ENCODE assay signal across 27 cellular contexts in genomic region chr14:75888933-75889332, GRCh38.
"Had no signal": no experiment of that assay in that cellular context is flagged by ENCODE, and none has a peak within 500 bp of the region (broad histone marks: within the 10 kb centered on the region; RNA-seq: fewer than 3 reads in every experiment).

No MANE protein-coding gene starts in this region.

- H3K27ac Mint-ChIP-seq: dendritic cell treated with granulocyte-macrophage colony-stimulating factor and Interleukin-4, amounts not matched to agents 40 ng/mL and 50 ng/mL, for 4 days; endodermal cell; immature natural killer cell; memory B cell had no signal

- H3K27me3 ChIP-seq: colonic mucosa, esophagus squamous epithelium, gastrocnemius medialis, hepatocyte, left lung had no signal

- H3K36me3 ChIP-seq: colonic mucosa, gastrocnemius medialis, lower lobe of right lung had no signal

- H3K4me3 ChIP-seq: colonic mucosa, esophagus squamous epithelium, gastrocnemius medialis, hepatocyte, left lung, lower lobe of right lung had no signal

- ATAC-seq: effector memory CD8-positive, alpha-beta T cell; esophagus mucosa; gastrocnemius medialis; left lung; lower lobe of right lung had no signal

- H3K4me3 Mint-ChIP-seq: dendritic cell treated with granulocyte-macrophage colony-stimulating factor and Interleukin-4, amounts not matched to agents 40 ng/mL and 50 ng/mL, for 4 days; effector memory CD8-positive, alpha-beta T cell; endodermal cell; immature natural killer cell; memory B cell had no signal

- H3K27ac ChIP-seq: colonic mucosa, epithelial cell of prostate, esophagus squamous epithelium, gastrocnemius medialis, hepatocyte, left lung, lower lobe of right lung had no signal

- H3K27me3 Mint-ChIP-seq: dendritic cell treated with granulocyte-macrophage colony-stimulating factor and Interleukin-4, amounts not matched to agents 40 ng/mL and 50 ng/mL, for 4 days; effector memory CD8-positive, alpha-beta T cell; memory B cell had no signal

- H3K9me3 ChIP-seq: colonic mucosa, esophagus squamous epithelium, gastrocnemius medialis, left lung, lower lobe of right lung had no signal

- H3K9me3 Mint-ChIP-seq: dendritic cell treated with granulocyte-macrophage colony-stimulating factor and Interleukin-4, amounts not matched to agents 40 ng/mL and 50 ng/mL, for 4 days; effector memory CD8-positive, alpha-beta T cell; endodermal cell; immature natural killer cell; memory B cell had no signal

- H3K4me1 ChIP-seq: colonic mucosa, left lung had no signal

- H3K4me1 Mint-ChIP-seq: endodermal cell, immature natural killer cell, memory B cell had no signal

- DNase-seq: cerebellar nuclear complex; colonic mucosa; cortex of kidney; effector CD8-positive, alpha-beta T cell; effector memory CD8-positive, alpha-beta T cell; endodermal cell; erythroblast; esophagus squamous epithelium; foreskin fibroblast; foreskin melanocyte; gastrocnemius medialis; glutamatergic neuron; head of caudate nucleus; hypothalamus; immature natural killer cell; islet precursor cell; kidney; kidney glomerular epithelial cell; left lung; lower lobe of right lung; mesendoderm; midbrain had no signal
